16 cellular contexts compared by ENCODE assay signal in genomic region chr1:94043738-94044289, GRCh38.
A peak's percentile ranks its signal among the peaks of the same experiment; 100 is the strongest.
DNase-seq lines count a peak whose midpoint lies in the region; ATAC-seq, FAIRE-seq and TF ChIP-seq lines count a peak whose summit lies in the region.
"Had no signal": no experiment of that assay in that cellular context is flagged by ENCODE, and none has a peak within 500 bp of the region (broad histone marks: within the 10 kb centered on the region; RNA-seq: fewer than 3 reads in every experiment).

No MANE protein-coding gene starts in this region.

- TF ChIP-seq POLR2A in gastrocnemius medialis (IDR thresholded peaks at IDR 0.05), result no peak

- peak overlapping the region; percentile 21 for H3K27ac ChIP-seq in AG04450 (ENCODE audit: low read depth, low read length)
- peak overlapping the region; percentile 73 for H3K27ac ChIP-seq in astrocyte (ENCODE audit: low read depth, low read length)
- H3K27ac ChIP-seq in liver (ENCODE audit: low read depth in 1 of 2, low read length in 2 of 2), result peak overlapping the region; percentile 53 to 62
- H3K27ac ChIP-seq in gastrocnemius medialis, result peak overlapping the region; percentile 81 to 85 (median 82)

- H3K27me3 Mint-ChIP-seq in astrocyte (ENCODE audit: low read depth, unreplicated experiment), result no peaks in the 10 kb centered on the region

- no peaks in the 10 kb centered on the region for H3K9me3 Mint-ChIP-seq in astrocyte (ENCODE audit: unreplicated experiment)
- H3K9me3 Mint-ChIP-seq: activated naive CD8-positive, alpha-beta T cell treated with anti-CD3 and anti-CD28 coated beads, Interleukin-2, amount 10 ng/mL, durations not matched to agents 7 days and 5 days had no signal

- H3K36me3 ChIP-seq in astrocyte (ENCODE audit: insufficient read depth, low read length) (no peaks in the 10 kb centered on the region), liver (ENCODE audit: control insufficient read depth in 4 of 4, insufficient read depth in 3 of 4, low read depth in 1 of 4, low read length in 3 of 4) (no peaks in the 10 kb centered on the region), gastrocnemius medialis (no peaks in the 10 kb centered on the region)

- no peak for DNase-seq in AG04450 (ENCODE audit: low read depth, low spot score)
- no peak for DNase-seq in astrocyte (ENCODE audit: low read depth)
- DNase-seq in gastrocnemius medialis, result no peak
- DNase-seq in DMS153 (lab: John Stamatoyannopoulos, UW), result no peak
- DNase-seq: activated CD4-positive, CD25-positive, alpha-beta regulatory T cell; activated CD8-positive, alpha-beta memory T cell treated with anti-CD3 and anti-CD28 coated beads, Interleukin-2, amount 50 U/mL, for 4 hours; activated naive CD8-positive, alpha-beta T cell treated with anti-CD3 and anti-CD28 coated beads, Interleukin-2, amount 10 ng/mL, durations not matched to agents 7 days and 5 days; DND-41; naive B cell; NCI-H1048 had no signal

- FAIRE-seq in astrocyte (lab: Jason Lieb, UNC), result no peak
- FAIRE-seq: colon, small intestine had no signal

- 69% methylated on average over 4 of the region's 4 CpGs for whole genome bisulfite sequencing in liver

- in situ Hi-C loops in gastrocnemius medialis (cut with MboI; ENCODE audit: low sequenced_read_pairs in 4 of 4), result no loop called here

- no peak overlapping the region for H3K4me3 ChIP-seq in AG04450 (ENCODE audit: low read depth, low read length)
- no peak overlapping the region for H3K4me3 ChIP-seq in astrocyte (ENCODE audit: insufficient read depth, low read depth, low read length)
- no peak overlapping the region for H3K4me3 ChIP-seq in liver (ENCODE audit: low read depth in 1 of 3, low read length in 3 of 3)
- no peak overlapping the region for H3K4me3 ChIP-seq in gastrocnemius medialis

- H3K27me3 ChIP-seq in AG04450 (ENCODE audit: control insufficient read depth, insufficient read depth, low read length) (no peaks in the 10 kb centered on the region), astrocyte (ENCODE audit: insufficient read depth, low read length) (no peaks in the 10 kb centered on the region), liver (ENCODE audit: control insufficient read depth in 4 of 4, insufficient read depth in 4 of 4, low read length in 3 of 4) (no peaks in the 10 kb centered on the region), gastrocnemius medialis (no peaks in the 10 kb centered on the region)

- H3K36me3 Mint-ChIP-seq in astrocyte (ENCODE audit: low read depth, unreplicated experiment), result no peaks in the 10 kb centered on the region
- H3K36me3 Mint-ChIP-seq: activated naive CD8-positive, alpha-beta T cell treated with anti-CD3 and anti-CD28 coated beads, Interleukin-2, amount 10 ng/mL, durations not matched to agents 7 days and 5 days; naive B cell had no signal

- POLR2A ChIA-PET in AG04450 (lab: Yijun Ruan, JAX), result interaction anchor here (0.6 kb wide), 1 partner anchor 166 kb away, joined by 3 read pairs; no protein-coding TSS in a partner anchor

- H3K4me2 ChIP-seq in astrocyte (ENCODE audit: low read length), result peak overlapping the region; percentile 28

- ATAC-seq in gastrocnemius medialis (no peak), HG03457 (IDR thresholded peaks at IDR 0.05; ENCODE audit: unreplicated experiment) (no peak), GM21825 (IDR thresholded peaks at IDR 0.05; ENCODE audit: unreplicated experiment) (no peak), HG03280 (IDR thresholded peaks at IDR 0.05; ENCODE audit: unreplicated experiment) (no peak)

- H3K79me2 ChIP-seq in astrocyte (ENCODE audit: insufficient read depth, low read length), result no peaks in the 10 kb centered on the region

- H3K9ac ChIP-seq in astrocyte (ENCODE audit: low read length) (no peak overlapping the region), liver (ENCODE audit: low read depth in 1 of 2, low read length in 2 of 2) (no peak overlapping the region)

- H3K27ac Mint-ChIP-seq in astrocyte (ENCODE audit: unreplicated experiment), result no peak overlapping the region
- H3K27ac Mint-ChIP-seq: activated naive CD8-positive, alpha-beta T cell treated with anti-CD3 and anti-CD28 coated beads, Interleukin-2, amount 10 ng/mL, durations not matched to agents 7 days and 5 days had no signal

- intact Hi-C loops in gastrocnemius medialis (cut with DNase I; ENCODE audit: low total_unique reads), result loop anchor here (2.0 kb wide), 1 partner anchor 193 kb away; the partner anchor contains the start of gene ARHGAP29

- peaks cover 32% of the 10 kb centered on the region for H3K4me1 ChIP-seq in astrocyte (ENCODE audit: insufficient read depth, low read length)
- H3K4me1 ChIP-seq in liver (ENCODE audit: control insufficient read depth in 4 of 4, insufficient read depth in 4 of 4, low read length in 3 of 4), result peaks cover 0 to 4% (median 2%) of the 10 kb centered on the region in 4 donors
- peaks cover 19 to 30% of the 10 kb centered on the region in 2 donors for H3K4me1 ChIP-seq in gastrocnemius medialis

- H3K9me3 ChIP-seq in AG04450 (ENCODE audit: control insufficient read depth, insufficient read depth, low read length) (no peaks in the 10 kb centered on the region), astrocyte (ENCODE audit: insufficient read depth, low read depth, low read length) (no peaks in the 10 kb centered on the region), liver (ENCODE audit: control insufficient read depth in 4 of 4, low read length in 3 of 4) (no peaks in the 10 kb centered on the region), gastrocnemius medialis (no peaks in the 10 kb centered on the region)

- peaks cover 18% of the 10 kb centered on the region for H3K4me1 Mint-ChIP-seq in astrocyte (ENCODE audit: low read depth, unreplicated experiment)

- no peaks in the 10 kb centered on the region for H4K20me1 ChIP-seq in astrocyte (ENCODE audit: insufficient read depth, low read length)

- CTCF ChIA-PET in AG04450 (lab: Charles Lee), result interaction anchor here (1.6 to 23.0 kb wide), 4 partner anchors 12 to 291 kb away, joined by 6 to 472 read pairs (median 134); no protein-coding TSS in a partner anchor

- H3K4me3 Mint-ChIP-seq in astrocyte (ENCODE audit: unreplicated experiment), result no peak overlapping the region
- H3K4me3 Mint-ChIP-seq: activated naive CD8-positive, alpha-beta T cell treated with anti-CD3 and anti-CD28 coated beads, Interleukin-2, amount 10 ng/mL, durations not matched to agents 7 days and 5 days had no signal

- peak overlapping the region; percentile 55 for H2AFZ ChIP-seq in astrocyte (ENCODE audit: low read depth, low read length)

- TF ChIP-seq RAD21 in liver (IDR thresholded peaks at IDR 0.05), result no peak

- TF ChIP-seq CTCF in AG04450 (IDR thresholded peaks at IDR 0.05; ENCODE audit: low read depth, low read length) (no peak), astrocyte (IDR thresholded peaks at IDR 0.05; ENCODE audit: insufficient read depth, low read depth, low read length) (no peak), liver (IDR thresholded peaks at IDR 0.05; ENCODE audit: low read depth, low read length, missing input control) (no peak), gastrocnemius medialis (IDR thresholded peaks at IDR 0.05 in 4 of 5, conservative IDR thresholded peaks at IDR 0.05 in 1 of 5) (no peak)

TF ChIP-seq in liver, 16 proteins besides CTCF, POLR2A, EP300 and RAD21:
- TF ChIP-seq SP1 (IDR thresholded peaks at IDR 0.05) (no peak), TAF1 (conservative IDR thresholded peaks at IDR 0.05) (no peak), ZBTB33 (IDR thresholded peaks at IDR 0.05) (no peak), YY1 (IDR thresholded peaks at IDR 0.05) (no peak), MAX (IDR thresholded peaks at IDR 0.05) (no peak), NR2F2 (IDR thresholded peaks at IDR 0.05) (no peak), EGR1 (IDR thresholded peaks at IDR 0.05; ENCODE audit: low read depth in 2 of 2) (no peak), FOXA1 (IDR thresholded peaks at IDR 0.05) (no peak), GABPA (IDR thresholded peaks at IDR 0.05 in 1 of 2, conservative IDR thresholded peaks at IDR 0.05 in 1 of 2) (no peak), HNF4G (IDR thresholded peaks at IDR 0.05) (no peak), HNF4A (conservative IDR thresholded peaks at IDR 0.05) (no peak)

Comparison
In these comparisons a context has a peak if more than half of its experiments do, and no peak if none do; other contexts are left out.
1. H3K27ac ChIP-seq: peak in every context shown above with its lines; median percentile 82 in gastrocnemius medialis; 73 in astrocyte; 58 in liver; 21 in AG04450.